In genomic region chr7:19948160-19948559, GRCh38 we compare ENCODE assay signal across 34 cellular contexts.
"Had no signal": no experiment of that assay in that cellular context is flagged by ENCODE, and none has a peak within 500 bp of the region (broad histone marks: within the 10 kb centered on the region; RNA-seq: fewer than 3 reads in every experiment).

No MANE protein-coding gene starts in this region.

- DNase-seq: activated effector memory CD4-positive, alpha-beta T cell treated with anti-CD3 and anti-CD28 coated beads, Interleukin-2, amount 50 U/mL, for 16 hours; activated effector memory CD4-positive, alpha-beta T cell treated with Interleukin-2 at 50 U/mL for 16 hours; activated gamma-delta T cell; activated gamma-delta T cell treated with Interleukin-2 at 50 U/mL for 16 hours; activated naive CD4-positive, alpha-beta T cell; activated naive CD4-positive, alpha-beta T cell treated with anti-CD3 and anti-CD28 coated beads for 36 hours; activated naive CD4-positive, alpha-beta T cell treated with anti-CD3 and anti-CD28 coated beads, Interleukin-2, amount 10 ng/mL, durations not matched to agents 7 days and 5 days; activated naive CD4-positive, alpha-beta T cell treated with anti-CD3 and anti-CD28 coated beads, Interleukin-2, amount 50 U/mL, for 16 hours; activated naive CD4-positive, alpha-beta T cell treated with Interleukin-2 at 50 U/mL for 16 hours; activated naive CD8-positive, alpha-beta T cell treated with anti-CD3 and anti-CD28 coated beads for 36 hours; activated naive CD8-positive, alpha-beta T cell treated with anti-CD3 and anti-CD28 coated beads, Interleukin-2, amount 10 ng/mL, durations not matched to agents 7 days and 5 days; activated naive CD8-positive, alpha-beta T cell treated with anti-CD3 and anti-CD28 coated beads, Interleukin-2, amount 50 U/mL, for 24 hours; activated T-cell treated with anti-CD3 and anti-CD28 coated beads, Interleukin-2, amount 50 U/mL, for 1 hour; activated T-cell treated with anti-CD3 and anti-CD28 coated beads, Interleukin-2, amount 50 U/mL, for 24 hours; activated T-cell treated with anti-CD3 and anti-CD28 coated beads, Interleukin-2, amount 50 U/mL, for 4 hours; activated T-cell treated with anti-CD3 and anti-CD28 coated beads, Interleukin-2, amount 50 U/mL, for 48 hours; activated T-cell treated with anti-CD3 and anti-CD28 coated beads, Interleukin-2, amount 50 U/mL, for 72 hours; adrenal gland; amniotic stem cell; amygdala; anterior cingulate cortex; aorta; body of pancreas; brain microvascular endothelial cell; caudate nucleus; central memory CD4-positive, alpha-beta T cell; cerebellar nuclear complex had no signal

- H3K27me3 ChIP-seq: adrenal gland, ascending aorta, body of pancreas, brain microvascular endothelial cell, breast epithelium, cardiac muscle cell had no signal

- H3K36me3 ChIP-seq: adrenal gland, ascending aorta, brain microvascular endothelial cell, breast epithelium, cardiac muscle cell had no signal

- H3K4me1 ChIP-seq: adrenal gland, ascending aorta, body of pancreas, breast epithelium had no signal

- H3K4me3 ChIP-seq: adrenal gland, ascending aorta, body of pancreas, breast epithelium, cardiac muscle cell had no signal

- ATAC-seq: activated naive CD4-positive, alpha-beta T cell treated with anti-CD3 and anti-CD28 coated beads, Interleukin-2, amount 50 U/mL, for 72 hours; activated naive CD8-positive, alpha-beta T cell treated with anti-CD3 and anti-CD28 coated beads, Interleukin-2, amount 50 U/mL, for 24 hours; activated T-cell treated with anti-CD3 and anti-CD28 coated beads, Interleukin-2, amount 50 U/mL, for 4 hours; activated T-cell treated with anti-CD3 and anti-CD28 coated beads, Interleukin-2, amount 50 U/mL, for 72 hours; activated T-helper 17 cell treated with anti-CD3 and anti-CD28 coated beads, Interleukin-2, amount 50 U/mL, for 72 hours; body of pancreas had no signal

- H3K9me3 ChIP-seq: adrenal gland, ascending aorta, body of pancreas had no signal

- H3K27ac ChIP-seq: adrenal gland, ascending aorta, body of pancreas, brain microvascular endothelial cell, breast epithelium, cardiac muscle cell had no signal

- FAIRE-seq: astrocyte, bronchial epithelial cell had no signal
